ENCODE assay signal across 8 cellular contexts in genomic region chr6:32177788-32178546, GRCh38. TPM values are rescaled to one million over a fixed set of nuclear protein-coding genes. Genes with fewer than 3 reads are reported as not detected.
A peak's percentile ranks its signal among the peaks of the same experiment; 100 is the strongest.
DNase-seq lines count a peak whose midpoint lies in the region; TF ChIP-seq lines count a peak whose summit lies in the region.

TSS of gene RNF5 (plus strand) at chr6:32178405. CDS start at chr6:32178512, 107 bp downstream.

- peak; percentile 11 for TF ChIP-seq EP300 in neural cell (conservative IDR thresholded peaks at IDR 0.05; ENCODE audit: poor library complexity, severe bottlenecking)

- H3K4me3 ChIP-seq in HAP-1 (peak within 1 kb of the TSS; percentile 86), MM.1S (ENCODE audit: low read length) (peak within 1 kb of the TSS; percentile 82), fibroblast of villous mesenchyme (ENCODE audit: low read depth, low read length) (peak within 1 kb of the TSS; percentile 92), neural cell (ENCODE audit: low read length) (peak within 1 kb of the TSS; percentile 91), stomach smooth muscle (ENCODE audit: low read length in 2 of 2) (peak within 1 kb of the TSS; percentile 83 to 98)

- in situ Hi-C loops in HAP-1 (cut with MboI; ENCODE audit: low sequenced_read_pairs), result no loop called here

- peaks cover 15% of the 10 kb centered on the region for H3K36me3 ChIP-seq in HAP-1 (replicated peaks)
- H3K36me3 ChIP-seq in MM.1S (replicated peaks; ENCODE audit: insufficient read depth, low read length), result no peaks in the 10 kb centered on the region
- H3K36me3 ChIP-seq in neural cell (ENCODE audit: insufficient read depth, low read length), result no peaks in the 10 kb centered on the region
- peaks cover 7 to 12% of the 10 kb centered on the region in 2 donors for H3K36me3 ChIP-seq in stomach smooth muscle (ENCODE audit: control insufficient read depth in 2 of 2, insufficient read depth in 2 of 2, low read length in 2 of 2)

- no peaks in the 10 kb centered on the region for H4K20me1 ChIP-seq in MM.1S (ENCODE audit: insufficient read depth, low read length)
- H4K20me1 ChIP-seq in neural cell (ENCODE audit: insufficient read depth), result no peaks in the 10 kb centered on the region

- H3K27me3 ChIP-seq in HAP-1 (ENCODE audit: low read depth), result no peaks in the 10 kb centered on the region
- no peaks in the 10 kb centered on the region for H3K27me3 ChIP-seq in MM.1S (replicated peaks; ENCODE audit: insufficient read depth, low read length)
- H3K27me3 ChIP-seq in neural cell (ENCODE audit: insufficient read depth, low read depth, low read length), result no peaks in the 10 kb centered on the region
- H3K27me3 ChIP-seq in stomach smooth muscle (ENCODE audit: control insufficient read depth in 1 of 2, insufficient read depth in 2 of 2, low read length in 2 of 2), result no peaks in the 10 kb centered on the region

- H3K4me2 ChIP-seq in MM.1S (ENCODE audit: low read depth, low read length) (peak within 1 kb of the TSS; percentile 97), neural cell (ENCODE audit: low read length) (peak within 1 kb of the TSS; percentile 90)

- DNase-seq in ELR (ENCODE audit: low read depth) (peak; percentile 100), HAP-1 (ENCODE audit: low spot score in 2 of 2) (peak; percentile 97 to 100), MM.1S (peak; percentile 99), SIG-M5 treated with dmso at 0.1 percent for 504 hours (lab: John Stamatoyannopoulos, UW; ENCODE audit: unreplicated experiment) (peak; percentile 100), activated gamma-delta T cell treated with Interleukin-2 at 50 U/mL for 16 hours (peak; percentile 93), fibroblast of villous mesenchyme (ENCODE audit: low read depth) (peak; percentile 100)

- no peak for TF ChIP-seq CTCF in MM.1S (IDR thresholded peaks at IDR 0.05; ENCODE audit: low read length)
- no peak for TF ChIP-seq CTCF in fibroblast of villous mesenchyme (IDR thresholded peaks at IDR 0.05; ENCODE audit: insufficient read depth, low read depth, low read length)
- TF ChIP-seq CTCF in neural cell (IDR thresholded peaks at IDR 0.05; ENCODE audit: poor library complexity, severe bottlenecking), result no peak

- H3K9ac ChIP-seq in MM.1S (ENCODE audit: low read length) (peak within 1 kb of the TSS; percentile 70), neural cell (ENCODE audit: low read length) (peak within 1 kb of the TSS; percentile 99), stomach smooth muscle (ENCODE audit: low read length in 2 of 2) (peak within 1 kb of the TSS; percentile 80 to 96)

- H3K9me2 ChIP-seq in MM.1S (replicated peaks; ENCODE audit: insufficient read depth, low read length) (no peaks in the 10 kb centered on the region), neural cell (ENCODE audit: insufficient read depth, low read length) (no peaks in the 10 kb centered on the region)

- no peaks in the 10 kb centered on the region for H3K9me3 ChIP-seq in HAP-1
- no peaks in the 10 kb centered on the region for H3K9me3 ChIP-seq in MM.1S (replicated peaks; ENCODE audit: insufficient read depth, low read length)
- H3K9me3 ChIP-seq in neural cell (ENCODE audit: low read length), result no peaks in the 10 kb centered on the region
- H3K9me3 ChIP-seq in stomach smooth muscle (ENCODE audit: control insufficient read depth in 2 of 2, low read length in 2 of 2), result no peaks in the 10 kb centered on the region

- H2AFZ ChIP-seq in MM.1S (ENCODE audit: low read length) (peak within 1 kb of the TSS; percentile 79), neural cell (ENCODE audit: low read depth, low read length) (peak within 1 kb of the TSS; percentile 67)

- H3K79me2 ChIP-seq in MM.1S (ENCODE audit: low read length) (peaks cover 17% of the 10 kb centered on the region), neural cell (replicated peaks; ENCODE audit: insufficient read depth, low read length) (peaks cover 45% of the 10 kb centered on the region)

- TF ChIP-seq RAD21 in neural cell (conservative IDR thresholded peaks at IDR 0.05), result no peak

- H3K27ac ChIP-seq in MM.1S (ENCODE audit: low read length) (peak within 1 kb of the TSS; percentile 96), neural cell (ENCODE audit: low read length) (peak within 1 kb of the TSS; percentile 97), stomach smooth muscle (ENCODE audit: low read length) (peak within 1 kb of the TSS; percentile 93)

- peaks cover 19% of the 10 kb centered on the region for H3K4me1 ChIP-seq in HAP-1
- H3K4me1 ChIP-seq in MM.1S (ENCODE audit: low read length), result peaks cover 21% of the 10 kb centered on the region
- peaks cover 58% of the 10 kb centered on the region for H3K4me1 ChIP-seq in stomach smooth muscle (ENCODE audit: control insufficient read depth, insufficient read depth, low read length)

- H3F3A ChIP-seq in MM.1S (ENCODE audit: insufficient read depth, low read length) (peaks cover 19% of the 10 kb centered on the region), neural cell (ENCODE audit: insufficient read depth, low read length, poor library complexity, severe bottlenecking) (peaks cover 4% of the 10 kb centered on the region)

TF ChIP-seq in neural cell, 6 proteins besides CTCF, POLR2A, EP300 and RAD21:
- TF ChIP-seq REST (IDR thresholded peaks at IDR 0.05; ENCODE audit: borderline replicate concordance) (peak; percentile 39), TAF1 (IDR thresholded peaks at IDR 0.05; ENCODE audit: low read depth) (no peak), MXI1 (conservative IDR thresholded peaks at IDR 0.05; ENCODE audit: poor library complexity, severe bottlenecking) (peak; percentile 29), POLR2AphosphoS5 (IDR thresholded peaks at IDR 0.05) (peak; percentile 53), EZH2 (IDR thresholded peaks at IDR 0.05; ENCODE audit: borderline replicate concordance, insufficient read depth, low read length, poor library complexity, severe bottlenecking) (no peak), SMC3 (conservative IDR thresholded peaks at IDR 0.05; ENCODE audit: poor library complexity) (no peak)

RNA-seq across cellular contexts. Expression of gene RNF5, which starts in this region (rescaled TPM):
- total RNA-seq in fibroblast of villous mesenchyme, result 22.5 and 37.6 TPM in 2 replicates
- 342 and 369 TPM in 2 replicates for polyA plus RNA-seq in neural cell
- 130 and 154 TPM in 2 replicates for polyA minus RNA-seq in neural cell

Comparison
In these comparisons a context has a peak if more than half of its experiments do, and no peak if none do; other contexts are left out.
1. Peak in every context shown above with its lines: DNase-seq, H3K4me3 ChIP-seq and H3K27ac ChIP-seq.